In genomic region chr2:32562906-32563305, GRCh38 we compare ENCODE assay signal across 19 cellular contexts.
DNase-seq lines count a peak whose midpoint lies in the region; ATAC-seq and TF ChIP-seq lines count a peak whose summit lies in the region.
"Had no signal": no experiment of that assay in that cellular context is flagged by ENCODE, and none has a peak within 500 bp of the region (broad histone marks: within the 10 kb centered on the region; RNA-seq: fewer than 3 reads in every experiment).

No MANE protein-coding gene starts in this region.

- H3K27me3 Mint-ChIP-seq in CD4-positive, alpha-beta T cell, result no peaks in the 10 kb centered on the region
- H3K27me3 Mint-ChIP-seq in brain, result no peaks in the 10 kb centered on the region
- H3K27me3 Mint-ChIP-seq: CD4-positive, alpha-beta memory T cell had no signal

- TF ChIP-seq CTCF in CD4-positive, alpha-beta T cell (IDR thresholded peaks at IDR 0.05), result no peak
- no peak for TF ChIP-seq CTCF in brain (conservative IDR thresholded peaks at IDR 0.05)
- no peak for TF ChIP-seq CTCF in adrenal gland (IDR thresholded peaks at IDR 0.05)
- no peak for TF ChIP-seq CTCF in breast epithelium (IDR thresholded peaks at IDR 0.05)

- CTCF ChIA-PET in CD4-positive, alpha-beta T cell (lab: Charles Lee), result no interaction called here

- H3K9me3 ChIP-seq in CD4-positive, alpha-beta T cell (ENCODE audit: control insufficient read depth, low read length), result peaks cover 3% of the 10 kb centered on the region
- peaks cover 0 to 9% (median 8%) of the 10 kb centered on the region in 3 donors for H3K9me3 ChIP-seq in adrenal gland (replicated peaks in 1 of 3)
- H3K9me3 ChIP-seq in breast epithelium, result peaks cover 0 to 18% of the 10 kb centered on the region in 2 donors

- DNase-seq in CD4-positive, alpha-beta T cell, result no peak
- DNase-seq in inferior parietal cortex (ENCODE audit: extremely low spot score) (peak; percentile 26), putamen (ENCODE audit: low spot score) (peak; percentile 29), adrenal gland (no peak), breast epithelium (ENCODE audit: low spot score in 2 of 2) (no peak)
- DNase-seq: CD4-positive, alpha-beta memory T cell; DMS79; H7; HFFc6; NCI-H1105; NCI-H1694; NCI-H2081 treated with DMSO at 0.1 percent for 48 hours; NCI-H446 treated with DMSO at 0.1 percent for 48 hours; NK-92 treated with Interleukin-12 subunit alpha and Interleukin-12 subunit beta, amount 100 ng/mL, for 24 hours; Peyer's patch had no signal

- H3K9me3 Mint-ChIP-seq in CD4-positive, alpha-beta T cell, result no peaks in the 10 kb centered on the region
- H3K9me3 Mint-ChIP-seq in brain, result peaks cover 3 to 26% (median 23%) of the 10 kb centered on the region in 5 experiments

- H3K27ac Mint-ChIP-seq in CD4-positive, alpha-beta T cell, result peak overlapping the region; percentile 22
- peak overlapping the region in 4 of 5 experiments; percentile 26 to 63 (median 34) for H3K27ac Mint-ChIP-seq in brain
- H3K27ac Mint-ChIP-seq: HFFc6 had no signal

- H3K4me1 ChIP-seq in adrenal gland (replicated peaks in 1 of 2), result no peaks in the 10 kb centered on the region
- H3K4me1 ChIP-seq in breast epithelium, result no peaks in the 10 kb centered on the region
- H3K4me1 ChIP-seq: Peyer's patch had no signal

- TF ChIP-seq POLR2A in adrenal gland (IDR thresholded peaks at IDR 0.05), result no peak
- TF ChIP-seq POLR2A in breast epithelium (IDR thresholded peaks at IDR 0.05), result no peak

- intact Hi-C loops in CD4-positive, alpha-beta T cell (cut with DNase I, micrococcal nuclease), result no loop called here
- intact Hi-C loops in adrenal gland (cut with DNase I), result no loop called here
- intact Hi-C loops in breast epithelium (cut with DNase I; ENCODE audit: low total_unique reads), result no loop called here

- peaks cover 74% of the 10 kb centered on the region for H3K36me3 Mint-ChIP-seq in CD4-positive, alpha-beta T cell (ENCODE audit: low read depth)
- peaks cover 75% of the 10 kb centered on the region for H3K36me3 Mint-ChIP-seq in brain

- peaks cover 5% of the 10 kb centered on the region for H3K4me1 Mint-ChIP-seq in CD4-positive, alpha-beta T cell (ENCODE audit: low read depth)
- peaks cover 31% of the 10 kb centered on the region for H3K4me1 Mint-ChIP-seq in brain

- 88 to 98% (median 94%) methylated on average over 4 of the region's 4 CpGs for WGBS in adrenal gland, 4 donors

- POLR2A ChIA-PET in CD4-positive, alpha-beta T cell (lab: Charles Lee), result interaction anchor here (0.6 kb wide), 1 partner anchor 397 kb away, joined by 3 read pairs; the partner anchor contains the start of gene SLC30A6

- H3K36me3 ChIP-seq in adrenal gland (replicated peaks in 1 of 2) (peaks cover 0 to 6% of the 10 kb centered on the region in 2 donors), breast epithelium (no peaks in the 10 kb centered on the region)

- no peaks in the 10 kb centered on the region for H3K27me3 ChIP-seq in CD4-positive, alpha-beta T cell (ENCODE audit: control insufficient read depth, insufficient read depth, low read length)
- H3K27me3 ChIP-seq in adrenal gland (no peaks in the 10 kb centered on the region), breast epithelium (no peaks in the 10 kb centered on the region)
- H3K27me3 ChIP-seq: Peyer's patch had no signal

- no peak overlapping the region for H3K4me3 ChIP-seq in adrenal gland
- H3K4me3 ChIP-seq in breast epithelium, result no peak overlapping the region
- H3K4me3 ChIP-seq: K562, Peyer's patch had no signal

- ATAC-seq in CD4-positive, alpha-beta T cell (ENCODE audit: poor library complexity), result no peak
- ATAC-seq in GM18861 (IDR thresholded peaks at IDR 0.05; ENCODE audit: unreplicated experiment), result no peak
- ATAC-seq in GM21717 (IDR thresholded peaks at IDR 0.05; ENCODE audit: unreplicated experiment), result no peak
- ATAC-seq: K562 had no signal

- no peak overlapping the region for H3K27ac ChIP-seq in CD4-positive, alpha-beta T cell (ENCODE audit: low read depth, low read length)
- H3K27ac ChIP-seq in adrenal gland (no peak overlapping the region), breast epithelium (no peak overlapping the region)
- H3K27ac ChIP-seq: Peyer's patch had no signal

- no peak overlapping the region for H3K4me3 Mint-ChIP-seq in CD4-positive, alpha-beta T cell
- H3K4me3 Mint-ChIP-seq in brain, result no peak overlapping the region
- H3K4me3 Mint-ChIP-seq: CD4-positive, alpha-beta memory T cell; HFFc6 had no signal

Comparison
In these comparisons a context has a peak if more than half of its experiments do, and no peak if none do; other contexts are left out.
1. DNase-seq: peak in inferior parietal cortex (single experiment) and putamen (single experiment); none in CD4-positive, alpha-beta T cell (0 of 10), adrenal gland (0 of 7) and breast epithelium (0 of 2).